Comparison of ENCODE assay signal across 12 cellular contexts in the genomic region with DNA sequence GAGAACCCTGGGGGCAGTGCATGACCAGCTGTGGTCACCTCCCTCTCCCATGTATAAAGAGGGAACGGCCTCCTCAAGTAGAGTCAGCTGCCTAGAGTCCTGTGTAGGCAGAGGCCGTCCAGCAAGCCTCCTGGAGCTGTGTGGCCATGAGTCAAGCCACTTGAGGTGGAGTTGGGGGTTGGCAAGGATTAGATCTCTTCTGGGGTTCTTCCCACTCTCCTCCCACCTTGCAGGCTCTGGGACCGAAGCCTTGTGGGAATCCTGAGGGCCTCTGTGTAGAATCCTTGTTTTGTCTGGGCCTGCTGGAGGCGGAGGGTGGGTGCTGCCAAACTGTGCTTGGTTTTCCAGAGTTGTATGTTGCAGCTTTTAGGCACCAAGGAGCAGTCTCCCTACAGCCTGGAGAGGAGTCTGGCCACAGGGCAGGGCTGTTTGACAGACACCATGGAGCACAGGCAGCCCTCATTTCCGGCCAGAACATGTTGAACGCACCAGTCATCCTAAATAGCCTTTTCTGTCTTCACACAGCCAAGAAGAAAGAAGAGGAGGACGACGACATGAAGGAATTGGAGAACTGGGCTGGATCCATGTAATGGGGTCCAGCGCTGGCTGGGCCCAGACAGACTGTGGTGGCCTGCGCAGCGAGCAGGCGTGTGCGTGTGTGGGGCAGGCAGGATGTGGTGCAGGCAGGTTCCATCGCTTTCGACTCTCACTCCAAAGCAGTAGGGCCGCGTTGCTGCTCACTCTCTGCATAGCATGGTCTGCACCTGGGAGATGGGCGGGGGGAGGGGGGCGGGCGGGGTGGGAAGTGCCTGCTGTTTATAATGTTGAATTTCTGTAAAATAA. TPM values are rescaled to one million over a fixed set of nuclear protein-coding genes. Genes with fewer than 3 reads are reported as not detected.
DNase-seq lines count a peak whose midpoint lies in the region; ATAC-seq lines count a peak whose summit lies in the region.
"Had no signal": no experiment of that assay in that cellular context is flagged by ENCODE, and none has a peak within 500 bp of the region (broad histone marks: within the 10 kb centered on the region; RNA-seq: fewer than 3 reads in every experiment).

No MANE protein-coding gene starts in this region.

- CTCF ChIA-PET in activated naive CD4-positive, alpha-beta T cell treated with anti-CD3 and anti-CD28 coated beads for 36 hours (lab: Charles Lee), result interaction anchor here (1.2 kb wide), 1 partner anchor 61 kb away, joined by 3 read pairs; no protein-coding TSS in a partner anchor

- POLR2A ChIA-PET in activated naive CD8-positive, alpha-beta T cell treated with anti-CD3 and anti-CD28 coated beads, Interleukin-2, amount 10 ng/mL, durations not matched to agents 7 days and 5 days (lab: Charles Lee), result interaction anchor here (0.6 to 1.4 kb wide), 5 partner anchors 11 to 382 kb away, joined by 3 to 8 read pairs (median 3); partner anchors contain the start of genes CHMP4B and EIF2S2

- intact Hi-C loops in activated naive CD4-positive, alpha-beta T cell treated with anti-CD3 and anti-CD28 coated beads for 36 hours (cut with micrococcal nuclease), result loop anchor here (2.0 kb wide), 1 partner anchor 40 kb away; no protein-coding TSS in a partner anchor

- H3K27me3 Mint-ChIP-seq in activated naive CD4-positive, alpha-beta T cell treated with anti-CD3 and anti-CD28 coated beads for 36 hours (ENCODE audit: low read depth), result no peaks in the 10 kb centered on the region
- no peaks in the 10 kb centered on the region for H3K27me3 Mint-ChIP-seq in T-helper 2 cell treated with Interferon-gamma antibody and Interleukin-4, amounts not matched to agents 5 μg/mL and 100 μg/mL, for 36 hours (ENCODE audit: low read depth)
- no peaks in the 10 kb centered on the region for H3K27me3 Mint-ChIP-seq in activated naive CD8-positive, alpha-beta T cell treated with anti-CD3 and anti-CD28 coated beads, Interleukin-2, amount 10 ng/mL, durations not matched to agents 7 days and 5 days
- H3K27me3 Mint-ChIP-seq in stimulated activated memory B cell treated with anti-CD40 and anti-IgM and Interleukin-4, amounts not matched to agents 10 μg/mL and 1 μg/mL and 100 μg/mL, for 72 hours, result no peaks in the 10 kb centered on the region
- H3K27me3 Mint-ChIP-seq: progenitor cell of endocrine pancreas had no signal

- ATAC-seq in activated naive CD8-positive, alpha-beta T cell treated with anti-CD3 and anti-CD28 coated beads, Interleukin-2, amount 10 ng/mL, durations not matched to agents 7 days and 5 days (ENCODE audit: low read depth), result peak; percentile 98
- no peak for ATAC-seq in stimulated activated memory B cell treated with anti-CD40 and anti-IgM and Interleukin-4, amounts not matched to agents 10 μg/mL and 1 μg/mL and 100 μg/mL, for 72 hours
- no peak for ATAC-seq in GM18867 (IDR thresholded peaks at IDR 0.05; ENCODE audit: unreplicated experiment)
- ATAC-seq: left cardiac atrium had no signal

- H3K4me3 Mint-ChIP-seq in activated naive CD4-positive, alpha-beta T cell treated with anti-CD3 and anti-CD28 coated beads for 36 hours, result no peak overlapping the region
- H3K4me3 Mint-ChIP-seq in T-helper 2 cell treated with Interferon-gamma antibody and Interleukin-4, amounts not matched to agents 5 μg/mL and 100 μg/mL, for 36 hours, result peak overlapping the region; percentile 72
- peak overlapping the region; percentile 64 for H3K4me3 Mint-ChIP-seq in activated naive CD8-positive, alpha-beta T cell treated with anti-CD3 and anti-CD28 coated beads, Interleukin-2, amount 10 ng/mL, durations not matched to agents 7 days and 5 days
- no peak overlapping the region for H3K4me3 Mint-ChIP-seq in stimulated activated memory B cell treated with anti-CD40 and anti-IgM and Interleukin-4, amounts not matched to agents 10 μg/mL and 1 μg/mL and 100 μg/mL, for 72 hours

- no peaks in the 10 kb centered on the region for H3K9me3 Mint-ChIP-seq in activated naive CD4-positive, alpha-beta T cell treated with anti-CD3 and anti-CD28 coated beads for 36 hours
- H3K9me3 Mint-ChIP-seq in T-helper 2 cell treated with Interferon-gamma antibody and Interleukin-4, amounts not matched to agents 5 μg/mL and 100 μg/mL, for 36 hours, result no peaks in the 10 kb centered on the region
- no peaks in the 10 kb centered on the region for H3K9me3 Mint-ChIP-seq in activated naive CD8-positive, alpha-beta T cell treated with anti-CD3 and anti-CD28 coated beads, Interleukin-2, amount 10 ng/mL, durations not matched to agents 7 days and 5 days
- H3K9me3 Mint-ChIP-seq in stimulated activated memory B cell treated with anti-CD40 and anti-IgM and Interleukin-4, amounts not matched to agents 10 μg/mL and 1 μg/mL and 100 μg/mL, for 72 hours, result no peaks in the 10 kb centered on the region

- DNase-seq in activated naive CD4-positive, alpha-beta T cell treated with anti-CD3 and anti-CD28 coated beads for 36 hours, result peak; percentile 56
- DNase-seq in activated naive CD4-positive, alpha-beta T cell treated with Interleukin-2 at 50 U/mL for 16 hours, result no peak
- peak; percentile 17 for DNase-seq in T-helper 2 cell treated with Interferon-gamma antibody and Interleukin-4, amounts not matched to agents 5 μg/mL and 100 μg/mL, for 36 hours (ENCODE audit: low spot score)
- peak; percentile 65 for DNase-seq in activated naive CD8-positive, alpha-beta T cell treated with anti-CD3 and anti-CD28 coated beads, Interleukin-2, amount 10 ng/mL, durations not matched to agents 7 days and 5 days
- DNase-seq in NCI-H2171 treated with DMSO at 0.1 percent for 48 hours (lab: John Stamatoyannopoulos, UW) (no peak), NCI-H510A treated with DMSO at 0.1 percent for 48 hours (lab: John Stamatoyannopoulos, UW) (no peak)
- DNase-seq: left cardiac atrium, NCI-H1694, NCI-H446 treated with DMSO at 0.1 percent for 48 hours had no signal

- H3K27ac Mint-ChIP-seq in activated naive CD4-positive, alpha-beta T cell treated with anti-CD3 and anti-CD28 coated beads for 36 hours, result peak overlapping the region; percentile 64
- peak overlapping the region; percentile 87 for H3K27ac Mint-ChIP-seq in T-helper 2 cell treated with Interferon-gamma antibody and Interleukin-4, amounts not matched to agents 5 μg/mL and 100 μg/mL, for 36 hours
- H3K27ac Mint-ChIP-seq in activated naive CD8-positive, alpha-beta T cell treated with anti-CD3 and anti-CD28 coated beads, Interleukin-2, amount 10 ng/mL, durations not matched to agents 7 days and 5 days, result peak overlapping the region; percentile 95
- H3K27ac Mint-ChIP-seq in stimulated activated memory B cell treated with anti-CD40 and anti-IgM and Interleukin-4, amounts not matched to agents 10 μg/mL and 1 μg/mL and 100 μg/mL, for 72 hours, result peak overlapping the region; percentile 34
- H3K27ac Mint-ChIP-seq: progenitor cell of endocrine pancreas had no signal

- H3K4me1 Mint-ChIP-seq in activated naive CD4-positive, alpha-beta T cell treated with anti-CD3 and anti-CD28 coated beads for 36 hours (ENCODE audit: low read depth), result peaks cover 48% of the 10 kb centered on the region
- H3K4me1 Mint-ChIP-seq in T-helper 2 cell treated with Interferon-gamma antibody and Interleukin-4, amounts not matched to agents 5 μg/mL and 100 μg/mL, for 36 hours (ENCODE audit: low read depth), result peaks cover 56% of the 10 kb centered on the region
- peaks cover 61% of the 10 kb centered on the region for H3K4me1 Mint-ChIP-seq in activated naive CD8-positive, alpha-beta T cell treated with anti-CD3 and anti-CD28 coated beads, Interleukin-2, amount 10 ng/mL, durations not matched to agents 7 days and 5 days
- peaks cover 17% of the 10 kb centered on the region for H3K4me1 Mint-ChIP-seq in stimulated activated memory B cell treated with anti-CD40 and anti-IgM and Interleukin-4, amounts not matched to agents 10 μg/mL and 1 μg/mL and 100 μg/mL, for 72 hours

- H3K36me3 Mint-ChIP-seq in activated naive CD4-positive, alpha-beta T cell treated with anti-CD3 and anti-CD28 coated beads for 36 hours (ENCODE audit: low read depth), result peaks cover 46% of the 10 kb centered on the region
- H3K36me3 Mint-ChIP-seq in T-helper 2 cell treated with Interferon-gamma antibody and Interleukin-4, amounts not matched to agents 5 μg/mL and 100 μg/mL, for 36 hours (ENCODE audit: low read depth), result peaks cover 79% of the 10 kb centered on the region
- H3K36me3 Mint-ChIP-seq in activated naive CD8-positive, alpha-beta T cell treated with anti-CD3 and anti-CD28 coated beads, Interleukin-2, amount 10 ng/mL, durations not matched to agents 7 days and 5 days, result peaks cover 77% of the 10 kb centered on the region
- H3K36me3 Mint-ChIP-seq in stimulated activated memory B cell treated with anti-CD40 and anti-IgM and Interleukin-4, amounts not matched to agents 10 μg/mL and 1 μg/mL and 100 μg/mL, for 72 hours, result peaks cover 83% of the 10 kb centered on the region

RNA-seq across cellular contexts. Expression of gene CHMP4B, which starts 42.0 kb away (rescaled TPM):
- 10 to 100 TPM; 68.9 to 69.7 TPM for total RNA-seq in activated naive CD4-positive, alpha-beta T cell treated with anti-CD3 and anti-CD28 coated beads for 36 hours
- 10 to 100 TPM; 75.7 to 82.8 TPM for total RNA-seq in activated naive CD8-positive, alpha-beta T cell treated with anti-CD3 and anti-CD28 coated beads, Interleukin-2, amount 10 ng/mL, durations not matched to agents 7 days and 5 days

Comparison
In these comparisons a context has a peak if more than half of its experiments do, and no peak if none do; other contexts are left out.
1. DNase-seq: peak in activated naive CD4-positive, alpha-beta T cell treated with anti-CD3 and anti-CD28 coated beads for 36 hours (single experiment), T-helper 2 cell treated with Interferon-gamma antibody and Interleukin-4, amounts not matched to agents 5 μg/mL and 100 μg/mL, for 36 hours (single experiment) and activated naive CD8-positive, alpha-beta T cell treated with anti-CD3 and anti-CD28 coated beads, Interleukin-2, amount 10 ng/mL, durations not matched to agents 7 days and 5 days (single experiment); none in activated naive CD4-positive, alpha-beta T cell treated with Interleukin-2 at 50 U/mL for 16 hours (single experiment), NCI-H2171 treated with DMSO at 0.1 percent for 48 hours (single experiment) and NCI-H510A treated with DMSO at 0.1 percent for 48 hours (single experiment).
2. H3K27ac Mint-ChIP-seq: peak in every context shown above with its lines; median percentile 95 in activated naive CD8-positive, alpha-beta T cell treated with anti-CD3 and anti-CD28 coated beads, Interleukin-2, amount 10 ng/mL, durations not matched to agents 7 days and 5 days; 87 in T-helper 2 cell treated with Interferon-gamma antibody and Interleukin-4, amounts not matched to agents 5 μg/mL and 100 μg/mL, for 36 hours; 64 in activated naive CD4-positive, alpha-beta T cell treated with anti-CD3 and anti-CD28 coated beads for 36 hours; 34 in stimulated activated memory B cell treated with anti-CD40 and anti-IgM and Interleukin-4, amounts not matched to agents 10 μg/mL and 1 μg/mL and 100 μg/mL, for 72 hours.
3. H3K4me3 Mint-ChIP-seq: peak in T-helper 2 cell treated with Interferon-gamma antibody and Interleukin-4, amounts not matched to agents 5 μg/mL and 100 μg/mL, for 36 hours (single experiment) and activated naive CD8-positive, alpha-beta T cell treated with anti-CD3 and anti-CD28 coated beads, Interleukin-2, amount 10 ng/mL, durations not matched to agents 7 days and 5 days (single experiment); none in activated naive CD4-positive, alpha-beta T cell treated with anti-CD3 and anti-CD28 coated beads for 36 hours (single experiment) and stimulated activated memory B cell treated with anti-CD40 and anti-IgM and Interleukin-4, amounts not matched to agents 10 μg/mL and 1 μg/mL and 100 μg/mL, for 72 hours (single experiment).